Comparison of ENCODE assay signal across 8 cellular contexts in the genomic region with DNA sequence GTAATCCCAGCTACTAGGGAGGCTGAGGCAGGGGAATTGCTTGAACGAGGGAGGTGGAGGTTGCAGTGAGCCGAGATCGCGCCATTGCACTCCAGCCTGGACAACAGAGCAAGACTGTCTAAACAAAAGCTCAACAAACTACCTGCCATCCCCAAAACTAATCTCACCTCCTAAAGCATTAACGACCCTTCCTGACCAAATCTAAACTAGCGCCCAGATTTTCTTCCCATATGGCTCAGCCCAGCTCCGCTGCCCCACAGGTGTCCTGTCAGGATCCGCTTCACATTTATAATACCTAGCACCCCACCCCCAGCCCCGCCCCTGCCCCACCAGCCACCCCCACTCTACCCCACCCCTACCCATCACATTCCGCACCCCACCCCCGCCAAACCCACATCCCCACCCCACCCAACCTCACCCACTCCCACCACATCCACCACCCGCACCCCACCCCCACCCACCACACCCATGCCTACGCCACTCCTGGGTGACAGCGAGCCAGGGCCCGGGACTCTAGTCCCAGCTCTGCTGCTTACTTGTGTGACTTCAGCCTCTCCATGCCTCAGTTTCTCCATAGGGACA. TPM values are rescaled to one million over a fixed set of nuclear protein-coding genes. Genes with fewer than 3 reads are reported as not detected.
DNase-seq lines count a peak whose midpoint lies in the region; ATAC-seq and TF ChIP-seq lines count a peak whose summit lies in the region.

No MANE protein-coding gene starts in this region.

- H3K36me3 ChIP-seq in neutrophil, result no peaks in the 10 kb centered on the region

- H3K9me3 ChIP-seq in neutrophil, result no peaks in the 10 kb centered on the region

- H3K4me3 Mint-ChIP-seq in activated B cell treated with CpG ODN at 0.5 μM for 24 hours, result peak overlapping the region; percentile 76

- no peaks in the 10 kb centered on the region for H3K27me3 Mint-ChIP-seq in activated B cell treated with CpG ODN at 0.5 μM for 24 hours

- H3K27me3 ChIP-seq in neutrophil, result no peaks in the 10 kb centered on the region

- CTCF ChIA-PET in activated B cell treated with CpG ODN at 0.5 μM for 24 hours (lab: Charles Lee), result interaction anchor here (2.7 to 4.2 kb wide), 4 partner anchors 16 to 103 kb away, joined by 17 to 118 read pairs (median 26); partner anchors contain the start of gene PLEKHF1

- H3K27ac Mint-ChIP-seq in activated B cell treated with CpG ODN at 0.5 μM for 24 hours, result peak overlapping the region; percentile 57

- intact Hi-C loops in activated B cell treated with CpG ODN at 0.5 μM for 24 hours (cut with micrococcal nuclease), result loop anchor here (2.0 to 10.0 kb wide), 3 partner anchors 42 to 500 kb away; partner anchors contain the start of genes CCNE1 and UQCRFS1

- TF ChIP-seq CTCF in activated B cell treated with CpG ODN at 0.5 μM for 24 hours (IDR thresholded peaks at IDR 0.05), result no peak
- TF ChIP-seq CTCF in neutrophil (IDR thresholded peaks at IDR 0.05), result no peak

- POLR2A ChIA-PET in activated B cell treated with CpG ODN at 0.5 μM for 24 hours (lab: Charles Lee), result interaction anchor here (0.6 to 6.0 kb wide), 10 partner anchors 16 to 440 kb away, joined by 3 to 101 read pairs (median 12); partner anchors contain the start of genes PLEKHF1, POP4 and URI1

- H3K9me3 Mint-ChIP-seq in activated B cell treated with CpG ODN at 0.5 μM for 24 hours, result no peaks in the 10 kb centered on the region

- ATAC-seq in HG02981 (IDR thresholded peaks at IDR 0.05; ENCODE audit: unreplicated experiment), result peak; percentile 30
- peak; percentile 5 for ATAC-seq in activated B cell treated with CpG ODN at 0.5 μM for 24 hours (ENCODE audit: low read depth)

- H3K4me3 ChIP-seq in neutrophil (ENCODE audit: low read depth in 1 of 2, low read length in 1 of 2), result peak overlapping the region; percentile 76 to 83

- H3K4me1 ChIP-seq in neutrophil (ENCODE audit: control insufficient read depth in 1 of 2, insufficient read depth in 1 of 2, low read depth in 1 of 2, low read length in 1 of 2), result peaks cover 27% of the 10 kb centered on the region in 2 experiments

- peaks cover 5% of the 10 kb centered on the region for H3K36me3 Mint-ChIP-seq in activated B cell treated with CpG ODN at 0.5 μM for 24 hours (ENCODE audit: low read depth)

- peak; percentile 69 for DNase-seq in NCI-H2227 (lab: John Stamatoyannopoulos, UW; ENCODE audit: unreplicated experiment)
- DNase-seq in NCI-H2227 treated with DMSO at 0.1 percent for 48 hours (lab: John Stamatoyannopoulos, UW), result no peak
- DNase-seq in activated B cell treated with CpG ODN at 0.5 μM for 24 hours, result no peak
- DNase-seq in epithelial cell of prostate (ENCODE audit: low read depth, low spot score), result no peak
- DNase-seq in HuH-7.5 (ENCODE audit: low spot score), result no peak
- DNase-seq in iPS-NIHi11 (ENCODE audit: low spot score), result no peak

- peak overlapping the region; percentile 76 for H3K27ac ChIP-seq in epithelial cell of prostate
- H3K27ac ChIP-seq in neutrophil, result peak overlapping the region; percentile 75

- H3K4me1 Mint-ChIP-seq in activated B cell treated with CpG ODN at 0.5 μM for 24 hours, result peaks cover 56% of the 10 kb centered on the region

RNA-seq across cellular contexts. Expression of gene C19orf12, which starts 0.6 kb away (rescaled TPM):
- 21.1 and 21.6 TPM in 2 replicates for total RNA-seq in activated B cell treated with CpG ODN at 0.5 μM for 24 hours

RNA-seq across cellular contexts. Expression of gene PLEKHF1, which starts 49.2 kb away (rescaled TPM):
- total RNA-seq in activated B cell treated with CpG ODN at 0.5 μM for 24 hours, result 5.5 and 5.8 TPM in 2 replicates
